2 cellular contexts compared by ENCODE assay signal in genomic region chr9:16815042-16815441, GRCh38.
TF ChIP-seq lines count a peak whose summit lies in the region.

No MANE protein-coding gene starts in this region.

TF ChIP-seq in IMR-90, 13 proteins besides CTCF, POLR2A, EP300 and RAD21 (continued from another document):
- no peak for TF ChIP-seq ELK1 (IDR thresholded peaks at IDR 0.05; ENCODE audit: borderline replicate concordance, low read depth, low read length)
- TF ChIP-seq NFE2L2 (IDR thresholded peaks at IDR 0.05; ENCODE audit: low read depth, low read length) = no peak

TF ChIP-seq in WTC11, 78 proteins besides CTCF, POLR2A, EP300 and RAD21 (continued from another document):
- TF ChIP-seq ATF6 (CRISPR knock-in tag; IDR thresholded peaks at IDR 0.05) = no peak
